Comparison of ENCODE assay signal across 22 cellular contexts in genomic region chr14:69951935-69952334, GRCh38.
DNase-seq lines count a peak whose midpoint lies in the region; ATAC-seq, FAIRE-seq and TF ChIP-seq lines count a peak whose summit lies in the region.
"Had no signal": no experiment of that assay in that cellular context is flagged by ENCODE, and none has a peak within 500 bp of the region (broad histone marks: within the 10 kb centered on the region; RNA-seq: fewer than 3 reads in every experiment).

No MANE protein-coding gene starts in this region.

- H3K36me3 Mint-ChIP-seq in neural progenitor cell (peaks cover 6% of the 10 kb centered on the region), chondrocyte (ENCODE audit: low read depth) (peaks cover 1% of the 10 kb centered on the region)
- H3K36me3 Mint-ChIP-seq: CD8-positive, alpha-beta T cell had no signal

- TF ChIP-seq RAD21 in liver (IDR thresholded peaks at IDR 0.05), result peak in 1 of 2 donors; percentile 11
- no peak for TF ChIP-seq RAD21 in HepG2 (CRISPR knock-in tag; IDR thresholded peaks at IDR 0.05)

- H3K9ac ChIP-seq in liver (ENCODE audit: low read depth in 1 of 2, low read length in 2 of 2) (no peak overlapping the region), HepG2 (ENCODE audit: insufficient read depth, low read depth, low read length) (no peak overlapping the region), neural progenitor cell (no peak overlapping the region)
- H3K9ac ChIP-seq: BLaER1 treated with 17β-estradiol and CSF1 and Interleukin-3, amounts not matched to agents 10 nM and 100 nM had no signal

- H3K4me3 Mint-ChIP-seq in neural progenitor cell, result no peak overlapping the region
- H3K4me3 Mint-ChIP-seq in chondrocyte (ENCODE audit: unreplicated experiment), result no peak overlapping the region
- H3K4me3 Mint-ChIP-seq: B cell; CD4-positive, alpha-beta T cell; CD8-positive, alpha-beta T cell had no signal

- H3K27me3 ChIP-seq in liver (ENCODE audit: control insufficient read depth in 4 of 4, insufficient read depth in 4 of 4, low read length in 3 of 4) (no peaks in the 10 kb centered on the region), HepG2 (ENCODE audit: control insufficient read depth in 1 of 2, insufficient read depth in 2 of 2, low read length in 2 of 2) (no peaks in the 10 kb centered on the region), neural progenitor cell (no peaks in the 10 kb centered on the region)
- H3K27me3 ChIP-seq: BLaER1 treated with 17β-estradiol and CSF1 and Interleukin-3, amounts not matched to agents 10 nM and 100 nM had no signal

- H3K9me3 ChIP-seq in liver (ENCODE audit: control insufficient read depth in 4 of 4, low read length in 3 of 4), result no peaks in the 10 kb centered on the region
- no peaks in the 10 kb centered on the region for H3K9me3 ChIP-seq in HepG2 (ENCODE audit: low read length)
- H3K9me3 ChIP-seq in neural progenitor cell (ENCODE audit: low read depth), result no peaks in the 10 kb centered on the region
- H3K9me3 ChIP-seq: Caco-2 had no signal

- H3K4me2 ChIP-seq in HepG2 (ENCODE audit: low read depth, low read length) (no peak overlapping the region), neural progenitor cell (no peak overlapping the region)
- H3K4me2 ChIP-seq: A549; BLaER1 treated with 17β-estradiol and CSF1 and Interleukin-3, amounts not matched to agents 10 nM and 100 nM had no signal

- no peak for FAIRE-seq in HepG2 (lab: Jason Lieb, UNC)
- FAIRE-seq in urothelium cell line (lab: Jason Lieb, UNC), result peak; percentile 35
- FAIRE-seq: A549, D721Med, G401.6, GM12891, GM19239 had no signal

- no peak overlapping the region for H3K27ac Mint-ChIP-seq in neural progenitor cell
- no peak overlapping the region for H3K27ac Mint-ChIP-seq in chondrocyte (ENCODE audit: unreplicated experiment)
- H3K27ac Mint-ChIP-seq: B cell; CD4-positive, alpha-beta T cell; CD8-positive, alpha-beta T cell had no signal

- BruUV-seq in HepG2 (replicated peaks; lab: Mats Ljungman, UMichigan), result no TSS peak

- no peak for ATAC-seq in HepG2
- ATAC-seq: A549; CD8-positive, alpha-beta T cell had no signal

- H3K4me1 Mint-ChIP-seq in neural progenitor cell, result peaks cover 25% of the 10 kb centered on the region
- no peaks in the 10 kb centered on the region for H3K4me1 Mint-ChIP-seq in chondrocyte (ENCODE audit: low read depth)
- H3K4me1 Mint-ChIP-seq: B cell had no signal

- H2AFZ ChIP-seq in HepG2 (ENCODE audit: low read length) (no peak overlapping the region), neural progenitor cell (replicated peaks) (no peak overlapping the region)

- H3K4me1 ChIP-seq in liver (ENCODE audit: control insufficient read depth in 4 of 4, insufficient read depth in 4 of 4, low read length in 3 of 4) (peaks cover 8 to 29% (median 17%) of the 10 kb centered on the region in 4 donors), HepG2 (ENCODE audit: insufficient read depth, low read length) (peaks cover 17% of the 10 kb centered on the region), neural progenitor cell (peaks cover 36% of the 10 kb centered on the region)
- H3K4me1 ChIP-seq: A549; BLaER1 treated with 17β-estradiol and CSF1 and Interleukin-3, amounts not matched to agents 10 nM and 100 nM; Caco-2 had no signal

- H3K36me3 ChIP-seq in liver (ENCODE audit: control insufficient read depth in 4 of 4, insufficient read depth in 3 of 4, low read depth in 1 of 4, low read length in 3 of 4) (peaks cover 0 to 17% (median 8%) of the 10 kb centered on the region in 4 donors), HepG2 (replicated peaks in 1 of 2; ENCODE audit: control insufficient read depth in 1 of 2, insufficient read depth in 2 of 2, low read length in 2 of 2) (peaks cover 19 to 31% of the 10 kb centered on the region in 2 experiments; a peak in 4 of 5 replicates), neural progenitor cell (peaks cover 10% of the 10 kb centered on the region)
- H3K36me3 ChIP-seq: BLaER1 treated with 17β-estradiol and CSF1 and Interleukin-3, amounts not matched to agents 10 nM and 100 nM had no signal

- WGBS in liver, result 82% methylated on average over 9 of the region's 9 CpGs
- WGBS in HepG2 (ENCODE audit: low lambda C conversion rate), result 96% methylated on average over 9 of the region's 9 CpGs

- intact Hi-C loops in HepG2 (cut with micrococcal nuclease; ENCODE audit: unreplicated experiment), result no loop called here

- in situ Hi-C loops in HepG2 (cut with HindIII; ENCODE audit: extremely low pct_ligation_motif_present, low pct_unique_long_range_greater_than_20kb), result no loop called here

- CTCF ChIA-PET in HepG2 (lab: Yijun Ruan, JAX; ENCODE audit: low intra/inter-chr PET ratio, low total read pairs), result no interaction called here

- H3F3A ChIP-seq in neural progenitor cell (ENCODE audit: low read depth), result peaks cover 21% of the 10 kb centered on the region

- POLR2A ChIA-PET in HepG2 (lab: Yijun Ruan, JAX), result interaction anchor here (2.0 kb wide), 1 partner anchor 72 kb away, joined by 5 read pairs; the partner anchor contains the start of gene SMOC1

- H3K79me2 ChIP-seq in HepG2 (ENCODE audit: insufficient read depth, low read length) (peaks cover 3% of the 10 kb centered on the region), neural progenitor cell (ENCODE audit: low read depth) (peaks cover 59% of the 10 kb centered on the region)

- H4K20me1 ChIP-seq in HepG2 (ENCODE audit: insufficient read depth, low read length) (no peaks in the 10 kb centered on the region), neural progenitor cell (ENCODE audit: low read depth) (peaks cover 99% of the 10 kb centered on the region)
- H4K20me1 ChIP-seq: BLaER1 treated with 17β-estradiol and CSF1 and Interleukin-3, amounts not matched to agents 10 nM and 100 nM had no signal

- H3K4me3 ChIP-seq in liver (ENCODE audit: low read depth in 1 of 3, low read length in 3 of 3), result no peak overlapping the region
- H3K4me3 ChIP-seq in HepG2 (replicated peaks in 1 of 3; ENCODE audit: insufficient read depth in 1 of 3, low read depth in 2 of 3, low read length in 3 of 3), result no peak overlapping the region
- no peak overlapping the region for H3K4me3 ChIP-seq in neural progenitor cell
- H3K4me3 ChIP-seq: A549; BLaER1 treated with 17β-estradiol and CSF1 and Interleukin-3, amounts not matched to agents 10 nM and 100 nM had no signal

- DNase-seq in HepG2 (ENCODE audit: low spot score), result no peak
- DNase-seq in neural progenitor cell (ENCODE audit: low spot score), result no peak
- no peak for DNase-seq in urothelium cell line (ENCODE audit: low spot score)
- DNase-seq in RPMI8226, result no peak
- no peak for DNase-seq in chondrocyte (ENCODE audit: low spot score)
- DNase-seq: AML-193; Caco-2; Calu3; CD4-positive, alpha-beta T cell; CD8-positive, alpha-beta T cell; DMS79 treated with DMSO at 0.1 percent for 48 hours; GF-D8 had no signal

- H3K27me3 Mint-ChIP-seq in neural progenitor cell (ENCODE audit: insufficient read depth, low read depth) (peaks cover 3% of the 10 kb centered on the region), chondrocyte (ENCODE audit: low read depth) (peaks cover 8% of the 10 kb centered on the region)

- TF ChIP-seq CTCF in liver (IDR thresholded peaks at IDR 0.05; ENCODE audit: low read depth, low read length, missing input control) (no peak), HepG2 (CRISPR knock-in tag; IDR thresholded peaks at IDR 0.05) (no peak), neural progenitor cell (IDR thresholded peaks at IDR 0.05) (no peak), chondrocyte (IDR thresholded peaks at IDR 0.05) (no peak)

- no peak overlapping the region for H3K27ac ChIP-seq in liver (ENCODE audit: low read depth in 1 of 2, low read length in 2 of 2)
- H3K27ac ChIP-seq in HepG2 (ENCODE audit: extremely low read length, insufficient read depth, low read length), result no peak overlapping the region
- H3K27ac ChIP-seq in neural progenitor cell, result peak overlapping the region; percentile 47
- H3K27ac ChIP-seq: 22Rv1; A549; BLaER1 treated with 17β-estradiol and CSF1 and Interleukin-3, amounts not matched to agents 10 nM and 100 nM; C4-2B had no signal

- TF ChIP-seq EP300 in HepG2 (IDR thresholded peaks at IDR 0.05; ENCODE audit: low read depth in 2 of 2, low read length in 2 of 2) (no peak), HepG2 (CRISPR knock-in tag; IDR thresholded peaks at IDR 0.05; ENCODE audit: borderline replicate concordance) (no peak)

- no peak for TF ChIP-seq POLR2A in HepG2 (IDR thresholded peaks at IDR 0.05; ENCODE audit: insufficient read depth in 1 of 2, low read depth in 2 of 2, low read length in 2 of 2)

- H3K9me3 Mint-ChIP-seq in neural progenitor cell (peaks cover 10% of the 10 kb centered on the region), chondrocyte (ENCODE audit: low read depth) (peaks cover 8% of the 10 kb centered on the region)

TF ChIP-seq in liver, 16 proteins besides CTCF, POLR2A, EP300 and RAD21 (continues in another document):
- peak; percentile 12 to 72 for TF ChIP-seq HNF4A (conservative IDR thresholded peaks at IDR 0.05)
- TF ChIP-seq GABPA (IDR thresholded peaks at IDR 0.05 in 1 of 2, conservative IDR thresholded peaks at IDR 0.05 in 1 of 2), result no peak
- TF ChIP-seq RXRA (IDR thresholded peaks at IDR 0.05), result peak in 1 of 2 donors; percentile 50

TF ChIP-seq in HepG2, 621 proteins besides CTCF, POLR2A, EP300 and RAD21:
- no peak for TF ChIP-seq NFKB2 (CRISPR knock-in tag; IDR thresholded peaks at IDR 0.05; ENCODE audit: borderline replicate concordance)
- no peak for TF ChIP-seq ZNF720 (CRISPR knock-in tag; IDR thresholded peaks at IDR 0.05)
- no peak for TF ChIP-seq ARNT2 (CRISPR knock-in tag; IDR thresholded peaks at IDR 0.05; ENCODE audit: low read depth)
- no peak for TF ChIP-seq KMT2A (CRISPR knock-in tag; IDR thresholded peaks at IDR 0.05)
- no peak for TF ChIP-seq ZNF12 (CRISPR knock-in tag; IDR thresholded peaks at IDR 0.05)
- TF ChIP-seq ZNF878 (CRISPR knock-in tag; IDR thresholded peaks at IDR 0.05), result no peak
- TF ChIP-seq ZBTB46 (CRISPR knock-in tag; IDR thresholded peaks at IDR 0.05; ENCODE audit: borderline replicate concordance), result no peak
